In genomic region chr14:55212611-55213010, GRCh38 we compare ENCODE assay signal across 10 cellular contexts. TPM values are rescaled to one million over a fixed set of nuclear protein-coding genes. Genes with fewer than 3 reads are reported as not detected.
DNase-seq lines count a peak whose midpoint lies in the region; ATAC-seq and TF ChIP-seq lines count a peak whose summit lies in the region.
"Had no signal": no experiment of that assay in that cellular context is flagged by ENCODE, and none has a peak within 500 bp of the region (broad histone marks: within the 10 kb centered on the region; RNA-seq: fewer than 3 reads in every experiment).

No MANE protein-coding gene starts in this region.

- H3K4me3 Mint-ChIP-seq in neural progenitor cell: no peak overlapping the region
- H3K4me3 Mint-ChIP-seq in activated naive CD8-positive, alpha-beta T cell treated with anti-CD3 and anti-CD28 coated beads, Interleukin-2, amount 50 U/mL, for 24 hours: no peak overlapping the region
- H3K4me3 Mint-ChIP-seq in stimulated activated memory B cell treated with anti-CD40 and anti-IgM and Interleukin-4, amounts not matched to agents 10 μg/mL and 1 μg/mL and 100 μg/mL, for 72 hours: no peak overlapping the region
- H3K4me3 Mint-ChIP-seq: activated naive CD8-positive, alpha-beta T cell treated with anti-CD3 and anti-CD28 coated beads for 36 hours; stimulated activated naive CD8-positive, alpha-beta T cell treated with anti-CD3 and anti-CD28 coated beads, Interleukin-15, amount 100 ng/mL, for 72 hours had no signal

- H3K36me3 ChIP-seq in RWPE2 (ENCODE audit: low read depth) (no peaks in the 10 kb centered on the region), neural progenitor cell (no peaks in the 10 kb centered on the region)

- no peak overlapping the region for H3K27ac Mint-ChIP-seq in neural progenitor cell
- no peak overlapping the region for H3K27ac Mint-ChIP-seq in activated naive CD8-positive, alpha-beta T cell treated with anti-CD3 and anti-CD28 coated beads, Interleukin-2, amount 50 U/mL, for 24 hours
- H3K27ac Mint-ChIP-seq in stimulated activated memory B cell treated with anti-CD40 and anti-IgM and Interleukin-4, amounts not matched to agents 10 μg/mL and 1 μg/mL and 100 μg/mL, for 72 hours: no peak overlapping the region
- H3K27ac Mint-ChIP-seq: activated naive CD8-positive, alpha-beta T cell treated with anti-CD3 and anti-CD28 coated beads for 36 hours; stimulated activated naive CD8-positive, alpha-beta T cell treated with anti-CD3 and anti-CD28 coated beads, Interleukin-15, amount 100 ng/mL, for 72 hours had no signal

- H3F3A ChIP-seq in neural progenitor cell (ENCODE audit: low read depth): peaks cover 6% of the 10 kb centered on the region

- H3K79me2 ChIP-seq in neural progenitor cell (ENCODE audit: low read depth): no peaks in the 10 kb centered on the region

- peak overlapping the region; percentile 29 for H2AFZ ChIP-seq in neural progenitor cell (replicated peaks)

- TF ChIP-seq CTCF in RWPE2 (IDR thresholded peaks at IDR 0.05; ENCODE audit: poor library complexity, severe bottlenecking): no peak
- no peak for TF ChIP-seq CTCF in neural progenitor cell (IDR thresholded peaks at IDR 0.05)

- H3K4me1 ChIP-seq in RWPE2 (ENCODE audit: insufficient read depth, poor library complexity, severe bottlenecking): no peaks in the 10 kb centered on the region
- H3K4me1 ChIP-seq in neural progenitor cell: no peaks in the 10 kb centered on the region

- H3K9me3 ChIP-seq in RWPE2 (ENCODE audit: severe bottlenecking): no peaks in the 10 kb centered on the region
- no peaks in the 10 kb centered on the region for H3K9me3 ChIP-seq in neural progenitor cell (ENCODE audit: low read depth)

- H3K36me3 Mint-ChIP-seq in neural progenitor cell: no peaks in the 10 kb centered on the region
- no peaks in the 10 kb centered on the region for H3K36me3 Mint-ChIP-seq in activated naive CD8-positive, alpha-beta T cell treated with anti-CD3 and anti-CD28 coated beads, Interleukin-2, amount 50 U/mL, for 24 hours (ENCODE audit: low read depth)
- H3K36me3 Mint-ChIP-seq in stimulated activated memory B cell treated with anti-CD40 and anti-IgM and Interleukin-4, amounts not matched to agents 10 μg/mL and 1 μg/mL and 100 μg/mL, for 72 hours: no peaks in the 10 kb centered on the region
- H3K36me3 Mint-ChIP-seq: activated naive CD8-positive, alpha-beta T cell treated with anti-CD3 and anti-CD28 coated beads for 36 hours had no signal

- H3K27me3 ChIP-seq in RWPE2 (ENCODE audit: insufficient read depth, poor library complexity, severe bottlenecking): no peaks in the 10 kb centered on the region
- H3K27me3 ChIP-seq in neural progenitor cell: no peaks in the 10 kb centered on the region

- H4K20me1 ChIP-seq in neural progenitor cell (ENCODE audit: low read depth): no peaks in the 10 kb centered on the region

- H3K9me3 Mint-ChIP-seq in neural progenitor cell: no peaks in the 10 kb centered on the region
- no peaks in the 10 kb centered on the region for H3K9me3 Mint-ChIP-seq in activated naive CD8-positive, alpha-beta T cell treated with anti-CD3 and anti-CD28 coated beads, Interleukin-2, amount 50 U/mL, for 24 hours
- H3K9me3 Mint-ChIP-seq in stimulated activated memory B cell treated with anti-CD40 and anti-IgM and Interleukin-4, amounts not matched to agents 10 μg/mL and 1 μg/mL and 100 μg/mL, for 72 hours: no peaks in the 10 kb centered on the region
- H3K9me3 Mint-ChIP-seq: activated naive CD8-positive, alpha-beta T cell treated with anti-CD3 and anti-CD28 coated beads for 36 hours; stimulated activated naive CD8-positive, alpha-beta T cell treated with anti-CD3 and anti-CD28 coated beads, Interleukin-15, amount 100 ng/mL, for 72 hours had no signal

- no peak overlapping the region for H3K9ac ChIP-seq in neural progenitor cell

- DNase-seq in NCI-H2107 treated with DMSO at 0.1 percent for 48 hours (lab: John Stamatoyannopoulos, UW; ENCODE audit: unreplicated experiment) (peak; percentile 16), NCI-H2107 (lab: John Stamatoyannopoulos, UW) (no peak), NCI-H146 (lab: John Stamatoyannopoulos, UW) (peak; percentile 35), RWPE2 (ENCODE audit: low spot score) (no peak), neural progenitor cell (ENCODE audit: low spot score) (no peak), left ventricle myocardium superior (no peak)
- DNase-seq in activated naive CD8-positive, alpha-beta T cell treated with anti-CD3 and anti-CD28 coated beads, Interleukin-2, amount 50 U/mL, for 24 hours: no peak

- H3K4me3 ChIP-seq in RWPE2 (ENCODE audit: severe bottlenecking): no peak overlapping the region
- no peak overlapping the region for H3K4me3 ChIP-seq in neural progenitor cell

- H3K27me3 Mint-ChIP-seq in neural progenitor cell (ENCODE audit: insufficient read depth, low read depth): peaks cover 3% of the 10 kb centered on the region
- no peaks in the 10 kb centered on the region for H3K27me3 Mint-ChIP-seq in activated naive CD8-positive, alpha-beta T cell treated with anti-CD3 and anti-CD28 coated beads, Interleukin-2, amount 50 U/mL, for 24 hours
- H3K27me3 Mint-ChIP-seq in stimulated activated memory B cell treated with anti-CD40 and anti-IgM and Interleukin-4, amounts not matched to agents 10 μg/mL and 1 μg/mL and 100 μg/mL, for 72 hours: no peaks in the 10 kb centered on the region
- H3K27me3 Mint-ChIP-seq: activated naive CD8-positive, alpha-beta T cell treated with anti-CD3 and anti-CD28 coated beads for 36 hours; stimulated activated naive CD8-positive, alpha-beta T cell treated with anti-CD3 and anti-CD28 coated beads, Interleukin-15, amount 100 ng/mL, for 72 hours had no signal

- intact Hi-C loops in left ventricle myocardium superior (cut with micrococcal nuclease): no loop called here

- peak; percentile 50; the same call in 1 of the 3 replicates for ATAC-seq in RWPE2 (ENCODE audit: low read depth)
- ATAC-seq in activated naive CD8-positive, alpha-beta T cell treated with anti-CD3 and anti-CD28 coated beads, Interleukin-2, amount 50 U/mL, for 24 hours: no peak
- no peak for ATAC-seq in left ventricle myocardium superior
- ATAC-seq in stimulated activated memory B cell treated with anti-CD40 and anti-IgM and Interleukin-4, amounts not matched to agents 10 μg/mL and 1 μg/mL and 100 μg/mL, for 72 hours: no peak

- no peak overlapping the region for H3K4me2 ChIP-seq in neural progenitor cell

- no peak overlapping the region for H3K27ac ChIP-seq in RWPE2 (ENCODE audit: poor library complexity, severe bottlenecking)
- no peak overlapping the region for H3K27ac ChIP-seq in neural progenitor cell

- no peaks in the 10 kb centered on the region for H3K4me1 Mint-ChIP-seq in neural progenitor cell
- peaks cover 3% of the 10 kb centered on the region for H3K4me1 Mint-ChIP-seq in activated naive CD8-positive, alpha-beta T cell treated with anti-CD3 and anti-CD28 coated beads, Interleukin-2, amount 50 U/mL, for 24 hours
- peaks cover 6% of the 10 kb centered on the region for H3K4me1 Mint-ChIP-seq in stimulated activated memory B cell treated with anti-CD40 and anti-IgM and Interleukin-4, amounts not matched to agents 10 μg/mL and 1 μg/mL and 100 μg/mL, for 72 hours
- H3K4me1 Mint-ChIP-seq: stimulated activated naive CD8-positive, alpha-beta T cell treated with anti-CD3 and anti-CD28 coated beads, Interleukin-15, amount 100 ng/mL, for 72 hours had no signal

RNA-seq across cellular contexts. Expression of gene DLGAP5, which starts 21.2 kb away (rescaled TPM):
- total RNA-seq in neural progenitor cell (ENCODE audit: low replicate concordance) (191 and 313 TPM in 2 replicates), left ventricle myocardium superior (0.35 TPM)

RNA-seq across cellular contexts. Expression of gene FBXO34, which starts 58.6 kb away (rescaled TPM):
- total RNA-seq in neural progenitor cell (ENCODE audit: low replicate concordance) (23.2 and 23.7 TPM in 2 replicates), left ventricle myocardium superior (27.2 TPM)

Comparison
In these comparisons a context has a peak if more than half of its experiments do, and no peak if none do; other contexts are left out.
1. DNase-seq: peak in NCI-H2107 treated with DMSO at 0.1 percent for 48 hours (single experiment) and NCI-H146 (single experiment); none in NCI-H2107 (single experiment), RWPE2 (single experiment), neural progenitor cell (single experiment), activated naive CD8-positive, alpha-beta T cell treated with anti-CD3 and anti-CD28 coated beads, Interleukin-2, amount 50 U/mL, for 24 hours (single experiment) and left ventricle myocardium superior (single experiment).
2. RNA of gene DLGAP5, which starts 21.2 kb away (total RNA-seq): 191 to 313 TPM in neural progenitor cell; 0.35 TPM in left ventricle myocardium superior (single experiment); every median in the first group is over 100 times any median in the second.